In genomic region chr17:30347488-30347887, GRCh38 we compare ENCODE assay signal across 16 cellular contexts.
DNase-seq lines count a peak whose midpoint lies in the region.
"Had no signal": no experiment of that assay in that cellular context is flagged by ENCODE, and none has a peak within 500 bp of the region (broad histone marks: within the 10 kb centered on the region; RNA-seq: fewer than 3 reads in every experiment).

No MANE protein-coding gene starts in this region.

- H3K9ac ChIP-seq in endocrine pancreas (ENCODE audit: control insufficient read depth, insufficient read depth, low read length) = no peak overlapping the region

- peak overlapping the region; percentile 24 for H3K4me3 ChIP-seq in endocrine pancreas (ENCODE audit: control insufficient read depth, insufficient read depth, low read length)

- DNase-seq in NCI-H748 (lab: John Stamatoyannopoulos, UW; ENCODE audit: unreplicated experiment) (peak; percentile 62), NCI-H748 treated with DMSO at 0.1 percent for 48 hours (lab: John Stamatoyannopoulos, UW) (no peak), NCI-H69 (lab: John Stamatoyannopoulos, UW) (peak; percentile 55), 8988T (no peak), NCI-H226 (no peak)
- no peak for DNase-seq in activated CD8-positive, alpha-beta memory T cell treated with anti-CD3 and anti-CD28 coated beads, Interleukin-2, amount 50 U/mL, for 48 hours
- DNase-seq: DMS79, Kasumi-1, NCI-H1436 treated with DMSO at 0.1 percent for 48 hours, NCI-H2029 treated with DMSO at 0.1 percent for 48 hours, NCI-H2171, NCI-H526 treated with DMSO at 0.1 percent for 48 hours, PC-3, Right ventricle myocardium superior, T-helper 2 cell had no signal

- H3K4me1 ChIP-seq in endocrine pancreas (ENCODE audit: control insufficient read depth, insufficient read depth, low read length) = peaks cover 27% of the 10 kb centered on the region

- H3K27me3 ChIP-seq in endocrine pancreas (ENCODE audit: control insufficient read depth, insufficient read depth, low read length) = no peaks in the 10 kb centered on the region

- no peaks in the 10 kb centered on the region for H3K36me3 ChIP-seq in endocrine pancreas (ENCODE audit: control insufficient read depth, insufficient read depth, low read length)

- no peaks in the 10 kb centered on the region for H3K9me3 ChIP-seq in endocrine pancreas (ENCODE audit: control insufficient read depth, low read length)

Comparison
In these comparisons a context has a peak if more than half of its experiments do, and no peak if none do; other contexts are left out.
1. DNase-seq: peak in NCI-H748 (single experiment) and NCI-H69 (single experiment); none in NCI-H748 treated with DMSO at 0.1 percent for 48 hours (single experiment), 8988T (single experiment), activated CD8-positive, alpha-beta memory T cell treated with anti-CD3 and anti-CD28 coated beads, Interleukin-2, amount 50 U/mL, for 48 hours (single experiment) and NCI-H226 (single experiment).